ENCODE assay signal across 7 cellular contexts in the genomic region with DNA sequence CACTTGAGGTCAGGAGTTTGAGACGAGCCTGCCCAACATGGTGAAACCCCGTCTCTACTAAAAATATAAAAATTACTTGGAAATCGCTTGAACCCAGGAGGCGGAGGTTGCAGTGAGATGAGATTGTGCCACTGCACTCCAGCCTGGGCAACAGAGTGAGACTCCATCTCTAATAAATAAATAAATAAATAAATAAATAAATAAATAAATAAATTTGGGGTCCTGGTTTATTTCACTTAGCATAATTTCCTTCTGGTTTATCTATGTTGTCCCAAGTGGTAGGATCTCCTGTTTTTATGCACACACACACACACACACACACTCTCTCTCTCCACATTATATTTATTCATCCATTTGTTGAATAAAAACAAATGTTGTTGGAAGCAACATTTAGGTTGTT. TPM values are rescaled to one million over a fixed set of nuclear protein-coding genes. Genes with fewer than 3 reads are reported as not detected.
"Had no signal": no experiment of that assay in that cellular context is flagged by ENCODE, and none has a peak within 500 bp of the region (broad histone marks: within the 10 kb centered on the region; RNA-seq: fewer than 3 reads in every experiment).

No MANE protein-coding gene starts in this region.

RNA-seq across cellular contexts. Expression of gene HAND1, which starts 58.4 kb away (rescaled TPM):
- total RNA-seq: GM23248, GM23338, H1, H4, H7, H9, HFFc6 had no signal
- polyA plus RNA-seq: GM23248, GM23338 had no signal
